4 cellular contexts compared by ENCODE assay signal in the genomic region with DNA sequence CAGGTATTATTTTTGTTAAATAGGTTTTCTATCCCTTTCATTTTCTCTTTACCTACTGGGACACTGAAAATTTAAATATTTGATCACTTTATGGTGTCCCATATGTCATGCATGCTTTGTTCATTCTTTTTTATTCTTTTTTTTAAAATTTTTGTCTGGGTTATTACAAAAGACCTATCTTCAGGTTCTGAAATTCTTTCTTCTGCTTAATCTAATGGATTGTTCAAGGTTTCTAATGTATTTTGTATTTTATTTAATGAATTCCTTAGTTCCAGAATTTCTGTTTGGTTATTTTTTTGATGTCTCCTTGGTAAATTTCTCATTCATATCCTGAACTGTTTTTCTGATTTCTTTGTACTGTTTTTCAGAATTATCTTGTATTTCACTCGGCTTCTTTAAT.
A peak's percentile ranks its signal among the peaks of the same experiment; 100 is the strongest.
TF ChIP-seq lines count a peak whose summit lies in the region.

No MANE protein-coding gene starts in this region.

TF ChIP-seq in SK-N-SH treated with all-trans-retinoic acid at 6 μM for 48 hours, 23 proteins besides CTCF, POLR2A, EP300 and RAD21:
- peak; percentile 60; the same call in 1 of the 2 replicates for TF ChIP-seq ZFP30 (CRISPR knock-in tag; IDR thresholded peaks at IDR 0.05)
- TF ChIP-seq, protein P1, sequence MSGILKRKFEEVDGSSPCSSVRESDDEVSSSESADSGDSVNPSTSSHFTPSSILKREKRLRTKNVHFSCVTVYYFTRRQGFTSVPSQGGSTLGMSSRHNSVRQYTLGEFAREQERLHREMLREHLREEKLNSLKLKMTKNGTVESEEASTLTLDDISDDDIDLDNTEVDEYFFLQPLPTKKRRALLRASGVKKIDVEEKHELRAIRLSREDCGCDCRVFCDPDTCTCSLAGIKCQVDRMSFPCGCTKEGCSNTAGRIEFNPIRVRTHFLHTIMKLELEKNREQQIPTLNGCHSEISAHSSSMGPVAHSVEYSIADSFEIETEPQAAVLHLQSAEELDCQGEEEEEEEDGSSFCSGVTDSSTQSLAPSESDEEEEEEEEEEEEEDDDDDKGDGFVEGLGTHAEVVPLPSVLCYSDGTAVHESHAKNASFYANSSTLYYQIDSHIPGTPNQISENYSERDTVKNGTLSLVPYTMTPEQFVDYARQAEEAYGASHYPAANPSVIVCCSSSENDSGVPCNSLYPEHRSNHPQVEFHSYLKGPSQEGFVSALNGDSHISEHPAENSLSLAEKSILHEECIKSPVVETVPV (CRISPR knock-in tag; IDR thresholded peaks at IDR 0.05), result no peak

TF ChIP-seq in SK-N-SH, 30 proteins besides CTCF, POLR2A, EP300 and RAD21:
- TF ChIP-seq TCF12 (IDR thresholded peaks at IDR 0.05) (no peak), GABPA (IDR thresholded peaks at IDR 0.05; ENCODE audit: low read depth) (no peak), SIN3A (IDR thresholded peaks at IDR 0.05; ENCODE audit: borderline replicate concordance, low read depth, low read length) (no peak), EZH2phosphoT487 (IDR thresholded peaks at IDR 0.05; ENCODE audit: borderline replicate concordance, low read depth) (no peak), USF2 (IDR thresholded peaks at IDR 0.05; ENCODE audit: borderline replicate concordance, low read depth, low read length) (no peak), TAF1 (IDR thresholded peaks at IDR 0.05; ENCODE audit: borderline replicate concordance, low read depth, low read length) (no peak), REST (IDR thresholded peaks at IDR 0.05; ENCODE audit: low read depth, low read length) (no peak)
- TF ChIP-seq, protein P2, sequence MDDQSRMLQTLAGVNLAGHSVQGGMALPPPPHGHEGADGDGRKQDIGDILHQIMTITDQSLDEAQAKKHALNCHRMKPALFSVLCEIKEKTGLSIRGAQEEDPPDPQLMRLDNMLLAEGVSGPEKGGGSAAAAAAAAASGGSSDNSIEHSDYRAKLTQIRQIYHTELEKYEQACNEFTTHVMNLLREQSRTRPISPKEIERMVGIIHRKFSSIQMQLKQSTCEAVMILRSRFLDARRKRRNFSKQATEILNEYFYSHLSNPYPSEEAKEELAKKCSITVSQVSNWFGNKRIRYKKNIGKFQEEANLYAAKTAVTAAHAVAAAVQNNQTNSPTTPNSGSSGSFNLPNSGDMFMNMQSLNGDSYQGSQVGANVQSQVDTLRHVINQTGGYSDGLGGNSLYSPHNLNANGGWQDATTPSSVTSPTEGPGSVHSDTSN (IDR thresholded peaks at IDR 0.05), result no peak

TF ChIP-seq in HEK293, 187 proteins besides CTCF, POLR2A, EP300 and RAD21:
- no peak for TF ChIP-seq ZNF701 (tag by site-specific recombination; IDR thresholded peaks at IDR 0.05)
- no peak for TF ChIP-seq ZBTB1 (tag by site-specific recombination; IDR thresholded peaks at IDR 0.05)
- TF ChIP-seq SETDB1 (IDR thresholded peaks at IDR 0.05; ENCODE audit: insufficient read length, low read length), result peak; percentile 22

TF ChIP-seq in K562, 482 proteins besides CTCF, POLR2A, EP300 and RAD21:
- TF ChIP-seq ZFP30 (CRISPR knock-in tag; IDR thresholded peaks at IDR 0.05; ENCODE audit: borderline replicate concordance), result peak; percentile 68; the same call in 1 of the 2 replicates
- TF ChIP-seq TRIM24 (IDR thresholded peaks at IDR 0.05), result peak in 1 of 2 experiments; percentile 12; a peak in 1 of 4 replicates
- TF ChIP-seq ATF3 (IDR thresholded peaks at IDR 0.05), result no peak
- no peak for TF ChIP-seq ATF3 (CRISPR knock-in tag; conservative IDR thresholded peaks at IDR 0.05)
